In the genomic region with DNA sequence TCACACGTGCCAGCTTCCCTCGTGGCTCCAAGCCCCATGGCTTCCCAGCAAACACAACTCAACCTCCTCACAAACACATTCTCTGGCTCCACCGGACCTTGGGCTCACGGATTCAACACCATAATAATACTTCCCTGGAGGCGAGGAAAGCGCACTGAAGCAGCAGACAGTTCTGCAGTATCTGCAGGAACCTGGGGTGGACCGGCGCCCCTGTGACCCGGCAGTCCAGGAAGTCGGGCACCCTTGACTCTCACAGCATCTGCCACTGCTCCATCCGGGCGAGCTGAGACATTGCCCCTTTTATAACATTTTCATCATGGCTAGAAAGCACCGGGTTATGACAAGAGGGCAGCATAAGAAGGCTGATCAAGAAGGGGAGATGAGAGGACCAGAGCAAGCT, we compare ENCODE assay signal across 36 cellular contexts. TPM values are rescaled to one million over a fixed set of nuclear protein-coding genes. Genes with fewer than 3 reads are reported as not detected.
"Had no signal": no experiment of that assay in that cellular context is flagged by ENCODE, and none has a peak within 500 bp of the region (broad histone marks: within the 10 kb centered on the region; RNA-seq: fewer than 3 reads in every experiment).

No MANE protein-coding gene starts in this region.

- H3K27ac ChIP-seq: adrenal gland, body of pancreas, brain microvascular endothelial cell, breast epithelium, VCaP had no signal

- H3K4me3 Mint-ChIP-seq: activated B cell treated with CpG ODN at 0.5 μM for 24 hours; activated CD4-positive, alpha-beta memory T cell treated with anti-CD3 and anti-CD28 coated beads for 36 hours; activated CD4-positive, alpha-beta T cell treated with anti-CD3 and anti-CD28 coated beads, Interleukin-2, amount 10 ng/mL, durations not matched to agents 24 days and 14 days; activated CD8-positive, alpha-beta T cell treated with anti-CD3 and anti-CD28 coated beads for 36 hours; activated naive CD4-positive, alpha-beta T cell treated with anti-CD3 and anti-CD28 coated beads for 36 hours; activated naive CD8-positive, alpha-beta T cell treated with anti-CD3 and anti-CD28 coated beads for 36 hours; activated T-cell treated with anti-CD3 and anti-CD28 coated beads, Interleukin-2, amount 50 U/mL, for 4 hours; activated T-cell treated with anti-CD3 and anti-CD28 coated beads, Interleukin-2, amount 50 U/mL, for 72 hours; activated T-helper 1 cell treated with anti-CD3 and anti-CD28 coated beads, Interleukin-12 subunit alpha, Interleukin-12 subunit beta, Interleukin-2, Interleukin-4 antibody, amounts not matched to agents 30 ng/mL and 10 ng/mL and 1 ng/mL, durations not matched to agents 14 hours and 24 hours and 36 hours; activated T-helper 17 cell treated with anti-CD3 and anti-CD28 coated beads, Interleukin-2, amount 50 U/mL, for 72 hours; T-helper 1 cell treated with Interleukin-12 subunit alpha and Interleukin-12 subunit beta and Interleukin-4 antibody, amounts not matched to agents 30 μg/mL and 1 μg/mL, for 36 hours; T-helper 2 cell treated with Interferon-gamma antibody and Interleukin-4, amounts not matched to agents 5 μg/mL and 100 μg/mL, for 36 hours had no signal

- H3K9me3 Mint-ChIP-seq: activated B cell treated with CpG ODN at 0.5 μM for 24 hours; activated CD4-positive, alpha-beta memory T cell treated with anti-CD3 and anti-CD28 coated beads for 36 hours; activated CD4-positive, alpha-beta T cell treated with anti-CD3 and anti-CD28 coated beads, Interleukin-2, amount 10 ng/mL, durations not matched to agents 24 days and 14 days; activated CD8-positive, alpha-beta T cell treated with anti-CD3 and anti-CD28 coated beads for 36 hours; activated naive CD4-positive, alpha-beta T cell treated with anti-CD3 and anti-CD28 coated beads for 36 hours; activated naive CD4-positive, alpha-beta T cell treated with anti-CD3 and anti-CD28 coated beads, Interleukin-2, amount 50 U/mL, for 72 hours; activated naive CD8-positive, alpha-beta T cell treated with anti-CD3 and anti-CD28 coated beads for 36 hours; activated T-cell treated with anti-CD3 and anti-CD28 coated beads, Interleukin-2, amount 50 U/mL, for 4 hours; activated T-cell treated with anti-CD3 and anti-CD28 coated beads, Interleukin-2, amount 50 U/mL, for 72 hours; activated T-helper 1 cell treated with anti-CD3 and anti-CD28 coated beads, Interleukin-12 subunit alpha, Interleukin-12 subunit beta, Interleukin-2, Interleukin-4 antibody, amounts not matched to agents 30 ng/mL and 10 ng/mL and 1 ng/mL, durations not matched to agents 14 hours and 24 hours and 36 hours; activated T-helper 17 cell treated with anti-CD3 and anti-CD28 coated beads, Interleukin-2, amount 50 U/mL, for 72 hours; T-helper 1 cell treated with Interleukin-12 subunit alpha and Interleukin-12 subunit beta and Interleukin-4 antibody, amounts not matched to agents 30 μg/mL and 1 μg/mL, for 36 hours; T-helper 2 cell treated with Interferon-gamma antibody and Interleukin-4, amounts not matched to agents 5 μg/mL and 100 μg/mL, for 36 hours had no signal

- H3K4me1 Mint-ChIP-seq: activated B cell treated with CpG ODN at 0.5 μM for 24 hours; activated CD4-positive, alpha-beta T cell treated with anti-CD3 and anti-CD28 coated beads, Interleukin-2, amount 10 ng/mL, durations not matched to agents 24 days and 14 days; activated naive CD8-positive, alpha-beta T cell treated with anti-CD3 and anti-CD28 coated beads for 36 hours; activated T-helper 17 cell treated with anti-CD3 and anti-CD28 coated beads, Interleukin-2, amount 50 U/mL, for 72 hours had no signal

- H3K27ac Mint-ChIP-seq: activated B cell treated with CpG ODN at 0.5 μM for 24 hours; activated CD4-positive, alpha-beta memory T cell treated with anti-CD3 and anti-CD28 coated beads for 36 hours; activated CD4-positive, alpha-beta T cell treated with anti-CD3 and anti-CD28 coated beads, Interleukin-2, amount 10 ng/mL, durations not matched to agents 24 days and 14 days; activated CD8-positive, alpha-beta T cell treated with anti-CD3 and anti-CD28 coated beads for 36 hours; activated naive CD4-positive, alpha-beta T cell treated with anti-CD3 and anti-CD28 coated beads for 36 hours; activated naive CD4-positive, alpha-beta T cell treated with anti-CD3 and anti-CD28 coated beads, Interleukin-2, amount 50 U/mL, for 72 hours; activated naive CD8-positive, alpha-beta T cell treated with anti-CD3 and anti-CD28 coated beads for 36 hours; activated T-cell treated with anti-CD3 and anti-CD28 coated beads, Interleukin-2, amount 50 U/mL, for 72 hours; activated T-helper 1 cell treated with anti-CD3 and anti-CD28 coated beads, Interleukin-12 subunit alpha, Interleukin-12 subunit beta, Interleukin-2, Interleukin-4 antibody, amounts not matched to agents 30 ng/mL and 10 ng/mL and 1 ng/mL, durations not matched to agents 14 hours and 24 hours and 36 hours; activated T-helper 17 cell treated with anti-CD3 and anti-CD28 coated beads, Interleukin-2, amount 50 U/mL, for 72 hours; T-helper 1 cell treated with Interleukin-12 subunit alpha and Interleukin-12 subunit beta and Interleukin-4 antibody, amounts not matched to agents 30 μg/mL and 1 μg/mL, for 36 hours; T-helper 2 cell treated with Interferon-gamma antibody and Interleukin-4, amounts not matched to agents 5 μg/mL and 100 μg/mL, for 36 hours had no signal

- H3K9me3 ChIP-seq: adrenal gland, body of pancreas, breast epithelium had no signal

- H3K27me3 Mint-ChIP-seq: activated CD8-positive, alpha-beta T cell treated with anti-CD3 and anti-CD28 coated beads for 36 hours had no signal

- H3K27me3 ChIP-seq: adrenal gland, body of pancreas, brain microvascular endothelial cell, breast epithelium had no signal

- H3K36me3 ChIP-seq: adrenal gland, brain microvascular endothelial cell, breast epithelium had no signal

- H3K36me3 Mint-ChIP-seq: activated CD4-positive, alpha-beta memory T cell treated with anti-CD3 and anti-CD28 coated beads for 36 hours; activated naive CD4-positive, alpha-beta T cell treated with anti-CD3 and anti-CD28 coated beads, Interleukin-2, amount 50 U/mL, for 72 hours; activated naive CD8-positive, alpha-beta T cell treated with anti-CD3 and anti-CD28 coated beads for 36 hours had no signal

- DNase-seq: activated B cell treated with CpG ODN at 0.5 μM for 24 hours; activated CD4-positive, alpha-beta memory T cell treated with anti-CD3 and anti-CD28 coated beads for 36 hours; activated CD4-positive, alpha-beta T cell treated with anti-CD3 and anti-CD28 coated beads for 4 hours; activated CD4-positive, alpha-beta T cell treated with anti-CD3 and anti-CD28 coated beads, Interleukin-2, amount 10 ng/mL, durations not matched to agents 24 days and 14 days; activated CD4-positive, alpha-beta T cell treated with anti-CD3 and anti-CD28 coated beads, Interleukin-2, amount 50 U/mL, for 1 hour; activated CD4-positive, alpha-beta T cell treated with anti-CD3 and anti-CD28 coated beads, Interleukin-2, amount 50 U/mL, for 4 hours; activated CD4-positive, CD25-positive, alpha-beta regulatory T cell treated with anti-CD3 and anti-CD28 coated beads, Interleukin-2, amount 50 U/mL, for 72 hours; activated CD8-positive, alpha-beta memory T cell treated with anti-CD3 and anti-CD28 coated beads, Interleukin-2, amount 50 U/mL, for 4 hours; activated CD8-positive, alpha-beta T cell treated with anti-CD3 and anti-CD28 coated beads for 36 hours; activated gamma-delta T cell treated with Interleukin-2 at 50 U/mL for 16 hours; activated naive CD4-positive, alpha-beta T cell; activated naive CD4-positive, alpha-beta T cell treated with anti-CD3 and anti-CD28 coated beads for 36 hours; activated naive CD4-positive, alpha-beta T cell treated with anti-CD3 and anti-CD28 coated beads, Interleukin-2, amount 50 U/mL, for 16 hours; activated naive CD8-positive, alpha-beta T cell treated with anti-CD3 and anti-CD28 coated beads for 36 hours; activated T-cell treated with anti-CD3 and anti-CD28 coated beads for 4 hours; activated T-cell treated with anti-CD3 and anti-CD28 coated beads, Interleukin-2, amount 50 U/mL, for 1 hour; activated T-cell treated with anti-CD3 and anti-CD28 coated beads, Interleukin-2, amount 50 U/mL, for 4 hours; activated T-cell treated with anti-CD3 and anti-CD28 coated beads, Interleukin-2, amount 50 U/mL, for 72 hours; adrenal gland; amniotic stem cell; aorta; body of pancreas; brain microvascular endothelial cell; central memory CD4-positive, alpha-beta T cell; SW 1271; T-helper 1 cell; T-helper 2 cell; T-helper 9 cell had no signal

- H3K4me1 ChIP-seq: adrenal gland, body of pancreas, breast epithelium had no signal

- H3K4me3 ChIP-seq: adrenal gland, body of pancreas, breast epithelium had no signal

RNA-seq across cellular contexts. Expression of gene CDH5, which starts 57.1 kb away (rescaled TPM):
- total RNA-seq: activated B cell treated with CpG ODN at 0.5 μM for 24 hours; activated CD4-positive, alpha-beta memory T cell treated with anti-CD3 and anti-CD28 coated beads for 36 hours; activated CD4-positive, alpha-beta T cell treated with anti-CD3 and anti-CD28 coated beads, Interleukin-2, amount 10 ng/mL, durations not matched to agents 24 days and 14 days; activated CD8-positive, alpha-beta memory T cell treated with anti-CD3 and anti-CD28 coated beads for 36 hours; activated CD8-positive, alpha-beta T cell treated with anti-CD3 and anti-CD28 coated beads for 36 hours; activated naive CD4-positive, alpha-beta T cell treated with anti-CD3 and anti-CD28 coated beads for 36 hours; activated naive CD4-positive, alpha-beta T cell treated with anti-CD3 and anti-CD28 coated beads, Interleukin-2, amount 50 U/mL, for 72 hours; activated naive CD8-positive, alpha-beta T cell treated with anti-CD3 and anti-CD28 coated beads for 36 hours; activated T-cell treated with anti-CD3 and anti-CD28 coated beads, Interleukin-2, amount 50 U/mL, for 72 hours; activated T-helper 1 cell treated with anti-CD3 and anti-CD28 coated beads, Interleukin-12 subunit alpha, Interleukin-12 subunit beta, Interleukin-2, Interleukin-4 antibody, amounts not matched to agents 30 ng/mL and 10 ng/mL and 1 ng/mL, durations not matched to agents 14 hours and 24 hours and 36 hours; activated T-helper 17 cell treated with anti-CD3 and anti-CD28 coated beads, Interleukin-2, amount 50 U/mL, for 72 hours had no signal
